Comparison of ENCODE assay signal across 1 cellular context in the genomic region with DNA sequence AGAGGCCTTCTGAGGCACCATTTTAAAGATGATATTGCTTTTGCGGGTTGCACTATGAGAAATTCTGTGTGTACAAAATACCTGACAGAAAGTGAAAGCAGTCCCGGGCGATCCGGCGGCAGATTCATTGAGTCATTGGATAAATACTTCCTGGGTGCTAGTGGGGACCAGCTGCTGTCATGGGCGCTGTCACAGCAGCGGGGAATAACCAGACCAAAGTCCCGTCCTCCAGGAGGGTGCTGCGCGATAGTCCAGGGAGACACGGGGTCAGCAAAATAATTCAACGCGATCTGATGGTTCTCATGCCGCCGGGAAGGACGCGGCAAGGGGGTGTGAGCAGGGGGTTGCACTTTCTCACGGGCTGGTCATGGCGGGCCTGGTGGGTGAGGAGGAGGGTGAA.
A peak's percentile ranks its signal among the peaks of the same experiment; 100 is the strongest.
TF ChIP-seq lines count a peak whose summit lies in the region.

No MANE protein-coding gene starts in this region.

TF ChIP-seq in HepG2, 621 proteins besides CTCF, POLR2A, EP300 and RAD21 (continued from another document and continues in another):
- TF ChIP-seq FOXO4 (CRISPR knock-in tag; conservative IDR thresholded peaks at IDR 0.05) (no peak), KDM3A (CRISPR knock-in tag; IDR thresholded peaks at IDR 0.05; ENCODE audit: low read depth) (no peak), MXD1 (CRISPR knock-in tag; IDR thresholded peaks at IDR 0.05) (no peak), TCF12 (IDR thresholded peaks at IDR 0.05) (no peak), TCF12 (CRISPR knock-in tag; IDR thresholded peaks at IDR 0.05) (no peak), ZNF768 (CRISPR knock-in tag; IDR thresholded peaks at IDR 0.05) (no peak), ZFP36 (IDR thresholded peaks at IDR 0.05; ENCODE audit: borderline replicate concordance, low read depth, low read length, partially characterized antibody) (no peak), ZFX (CRISPR knock-in tag; IDR thresholded peaks at IDR 0.05; ENCODE audit: low read depth) (no peak), ZNF205 (CRISPR knock-in tag; IDR thresholded peaks at IDR 0.05) (no peak), MIXL1 (CRISPR knock-in tag; IDR thresholded peaks at IDR 0.05) (no peak), U2AF2 (IDR thresholded peaks at IDR 0.05; ENCODE audit: low read depth, low read length) (no peak), RFX3 (CRISPR knock-in tag; IDR thresholded peaks at IDR 0.05) (no peak), PHF8 (CRISPR knock-in tag; IDR thresholded peaks at IDR 0.05) (no peak), ARID2 (CRISPR knock-in tag; IDR thresholded peaks at IDR 0.05; ENCODE audit: borderline replicate concordance) (no peak), PRMT3 (CRISPR knock-in tag; IDR thresholded peaks at IDR 0.05; ENCODE audit: borderline replicate concordance, low read depth) (no peak), ZNF549 (CRISPR knock-in tag; IDR thresholded peaks at IDR 0.05) (no peak), ZNF703 (CRISPR knock-in tag; IDR thresholded peaks at IDR 0.05; ENCODE audit: borderline replicate concordance) (no peak), FOXK2 (IDR thresholded peaks at IDR 0.05) (peak; percentile 55; the same call in 1 of the 2 replicates), ZNF547 (CRISPR knock-in tag; IDR thresholded peaks at IDR 0.05) (no peak), TEAD3 (CRISPR knock-in tag; optimal IDR thresholded peaks at IDR 0.05; ENCODE audit: borderline replicate concordance) (peak; percentile 62), ZNF629 (CRISPR knock-in tag; conservative IDR thresholded peaks at IDR 0.05) (no peak), HNRNPL (IDR thresholded peaks at IDR 0.05; ENCODE audit: low read depth, low read length) (no peak), ZNF44 (CRISPR knock-in tag; IDR thresholded peaks at IDR 0.05) (no peak), NCOA1 (CRISPR knock-in tag; IDR thresholded peaks at IDR 0.05) (no peak), EZH2 (conservative IDR thresholded peaks at IDR 0.05; ENCODE audit: low read depth, low read length) (no peak), ZNF510 (CRISPR knock-in tag; IDR thresholded peaks at IDR 0.05; ENCODE audit: low read depth) (no peak), YY1 (IDR thresholded peaks at IDR 0.05; ENCODE audit: insufficient read depth, insufficient replicate concordance, low read depth, low read length) (no peak), HMGXB4 (CRISPR knock-in tag; IDR thresholded peaks at IDR 0.05; ENCODE audit: borderline replicate concordance in 1 of 2, low read depth in 1 of 2) (no peak), BCL3 (CRISPR knock-in tag; IDR thresholded peaks at IDR 0.05) (no peak), ELF3 (CRISPR knock-in tag; IDR thresholded peaks at IDR 0.05) (peak; percentile 72), AKNA (CRISPR knock-in tag; IDR thresholded peaks at IDR 0.05; ENCODE audit: borderline replicate concordance) (no peak), ZBTB20 (CRISPR knock-in tag; IDR thresholded peaks at IDR 0.05; ENCODE audit: borderline replicate concordance, low read depth) (no peak)
- TF ChIP-seq, protein P1, sequence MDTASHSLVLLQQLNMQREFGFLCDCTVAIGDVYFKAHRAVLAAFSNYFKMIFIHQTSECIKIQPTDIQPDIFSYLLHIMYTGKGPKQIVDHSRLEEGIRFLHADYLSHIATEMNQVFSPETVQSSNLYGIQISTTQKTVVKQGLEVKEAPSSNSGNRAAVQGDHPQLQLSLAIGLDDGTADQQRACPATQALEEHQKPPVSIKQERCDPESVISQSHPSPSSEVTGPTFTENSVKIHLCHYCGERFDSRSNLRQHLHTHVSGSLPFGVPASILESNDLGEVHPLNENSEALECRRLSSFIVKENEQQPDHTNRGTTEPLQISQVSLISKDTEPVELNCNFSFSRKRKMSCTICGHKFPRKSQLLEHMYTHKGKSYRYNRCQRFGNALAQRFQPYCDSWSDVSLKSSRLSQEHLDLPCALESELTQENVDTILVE (CRISPR knock-in tag; IDR thresholded peaks at IDR 0.05) = no peak
- TF ChIP-seq, protein P2, sequence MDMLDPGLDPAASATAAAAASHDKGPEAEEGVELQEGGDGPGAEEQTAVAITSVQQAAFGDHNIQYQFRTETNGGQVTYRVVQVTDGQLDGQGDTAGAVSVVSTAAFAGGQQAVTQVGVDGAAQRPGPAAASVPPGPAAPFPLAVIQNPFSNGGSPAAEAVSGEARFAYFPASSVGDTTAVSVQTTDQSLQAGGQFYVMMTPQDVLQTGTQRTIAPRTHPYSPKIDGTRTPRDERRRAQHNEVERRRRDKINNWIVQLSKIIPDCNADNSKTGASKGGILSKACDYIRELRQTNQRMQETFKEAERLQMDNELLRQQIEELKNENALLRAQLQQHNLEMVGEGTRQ (IDR thresholded peaks at IDR 0.05; ENCODE audit: low read depth, low read length) = no peak
- TF ChIP-seq, protein P2 (CRISPR knock-in tag; IDR thresholded peaks at IDR 0.05; ENCODE audit: borderline replicate concordance) = no peak
- TF ChIP-seq, protein P3, sequence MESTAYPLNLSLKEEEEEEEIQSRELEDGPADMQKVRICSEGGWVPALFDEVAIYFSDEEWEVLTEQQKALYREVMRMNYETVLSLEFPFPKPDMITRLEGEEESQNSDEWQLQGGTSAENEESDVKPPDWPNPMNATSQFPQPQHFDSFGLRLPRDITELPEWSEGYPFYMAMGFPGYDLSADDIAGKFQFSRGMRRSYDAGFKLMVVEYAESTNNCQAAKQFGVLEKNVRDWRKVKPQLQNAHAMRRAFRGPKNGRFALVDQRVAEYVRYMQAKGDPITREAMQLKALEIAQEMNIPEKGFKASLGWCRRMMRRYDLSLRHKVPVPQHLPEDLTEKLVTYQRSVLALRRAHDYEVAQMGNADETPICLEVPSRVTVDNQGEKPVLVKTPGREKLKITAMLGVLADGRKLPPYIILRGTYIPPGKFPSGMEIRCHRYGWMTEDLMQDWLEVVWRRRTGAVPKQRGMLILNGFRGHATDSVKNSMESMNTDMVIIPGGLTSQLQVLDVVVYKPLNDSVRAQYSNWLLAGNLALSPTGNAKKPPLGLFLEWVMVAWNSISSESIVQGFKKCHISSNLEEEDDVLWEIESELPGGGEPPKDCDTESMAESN (CRISPR knock-in tag; conservative IDR thresholded peaks at IDR 0.05) = no peak
- TF ChIP-seq, protein P4, sequence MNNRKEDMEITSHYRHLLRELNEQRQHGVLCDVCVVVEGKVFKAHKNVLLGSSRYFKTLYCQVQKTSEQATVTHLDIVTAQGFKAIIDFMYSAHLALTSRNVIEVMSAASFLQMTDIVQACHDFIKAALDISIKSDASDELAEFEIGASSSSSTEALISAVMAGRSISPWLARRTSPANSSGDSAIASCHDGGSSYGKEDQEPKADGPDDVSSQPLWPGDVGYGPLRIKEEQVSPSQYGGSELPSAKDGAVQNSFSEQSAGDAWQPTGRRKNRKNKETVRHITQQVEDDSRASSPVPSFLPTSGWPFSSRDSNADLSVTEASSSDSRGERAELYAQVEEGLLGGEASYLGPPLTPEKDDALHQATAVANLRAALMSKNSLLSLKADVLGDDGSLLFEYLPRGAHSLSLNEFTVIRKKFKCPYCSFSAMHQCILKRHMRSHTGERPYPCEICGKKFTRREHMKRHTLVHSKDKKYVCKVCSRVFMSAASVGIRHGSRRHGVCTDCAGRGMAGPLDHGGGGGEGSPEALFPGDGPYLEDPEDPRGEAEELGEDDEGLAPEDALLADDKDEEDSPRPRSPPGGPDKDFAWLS (CRISPR knock-in tag; IDR thresholded peaks at IDR 0.05; ENCODE audit: borderline replicate concordance) = no peak
- TF ChIP-seq, protein P5, sequence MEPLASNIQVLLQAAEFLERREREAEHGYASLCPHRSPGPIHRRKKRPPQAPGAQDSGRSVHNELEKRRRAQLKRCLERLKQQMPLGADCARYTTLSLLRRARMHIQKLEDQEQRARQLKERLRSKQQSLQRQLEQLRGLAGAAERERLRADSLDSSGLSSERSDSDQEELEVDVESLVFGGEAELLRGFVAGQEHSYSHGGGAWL (CRISPR knock-in tag; IDR thresholded peaks at IDR 0.05) = no peak
- TF ChIP-seq, protein P6, sequence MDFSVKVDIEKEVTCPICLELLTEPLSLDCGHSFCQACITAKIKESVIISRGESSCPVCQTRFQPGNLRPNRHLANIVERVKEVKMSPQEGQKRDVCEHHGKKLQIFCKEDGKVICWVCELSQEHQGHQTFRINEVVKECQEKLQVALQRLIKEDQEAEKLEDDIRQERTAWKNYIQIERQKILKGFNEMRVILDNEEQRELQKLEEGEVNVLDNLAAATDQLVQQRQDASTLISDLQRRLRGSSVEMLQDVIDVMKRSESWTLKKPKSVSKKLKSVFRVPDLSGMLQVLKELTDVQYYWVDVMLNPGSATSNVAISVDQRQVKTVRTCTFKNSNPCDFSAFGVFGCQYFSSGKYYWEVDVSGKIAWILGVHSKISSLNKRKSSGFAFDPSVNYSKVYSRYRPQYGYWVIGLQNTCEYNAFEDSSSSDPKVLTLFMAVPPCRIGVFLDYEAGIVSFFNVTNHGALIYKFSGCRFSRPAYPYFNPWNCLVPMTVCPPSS (IDR thresholded peaks at IDR 0.05) = no peak
- TF ChIP-seq, protein P7, sequence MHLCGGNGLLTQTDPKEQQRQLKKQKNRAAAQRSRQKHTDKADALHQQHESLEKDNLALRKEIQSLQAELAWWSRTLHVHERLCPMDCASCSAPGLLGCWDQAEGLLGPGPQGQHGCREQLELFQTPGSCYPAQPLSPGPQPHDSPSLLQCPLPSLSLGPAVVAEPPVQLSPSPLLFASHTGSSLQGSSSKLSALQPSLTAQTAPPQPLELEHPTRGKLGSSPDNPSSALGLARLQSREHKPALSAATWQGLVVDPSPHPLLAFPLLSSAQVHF (CRISPR knock-in tag; IDR thresholded peaks at IDR 0.05) = no peak
